In the genomic region with DNA sequence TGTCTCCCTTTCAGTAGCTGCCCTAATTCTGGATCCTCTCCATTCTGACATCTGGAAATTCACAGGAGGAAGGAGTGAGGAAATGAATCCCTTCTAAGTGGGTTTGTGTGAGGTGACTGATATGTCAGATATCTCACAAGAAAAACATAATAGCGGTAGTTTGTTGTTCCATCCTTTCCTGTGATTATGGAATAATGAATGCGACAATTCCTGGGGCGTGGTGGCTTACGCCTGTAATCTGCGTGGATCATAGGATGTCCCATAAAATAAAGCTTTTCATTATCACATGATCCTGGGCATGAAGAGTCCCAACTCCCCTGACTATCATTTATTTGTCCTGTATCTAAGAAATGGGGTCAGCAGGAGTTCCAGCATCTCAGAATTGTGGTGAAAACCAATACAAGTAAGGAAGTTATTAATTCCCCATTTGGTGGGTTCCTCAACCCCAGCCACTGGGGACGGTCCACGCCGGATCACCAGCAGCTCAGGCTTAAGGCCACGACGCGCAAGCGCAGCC, we compare ENCODE assay signal across 8 cellular contexts. TPM values are rescaled to one million over a fixed set of nuclear protein-coding genes. Genes with fewer than 3 reads are reported as not detected.
DNase-seq lines count a peak whose midpoint lies in the region; ATAC-seq and TF ChIP-seq lines count a peak whose summit lies in the region.

No MANE protein-coding gene starts in this region.

- DNase-seq in HCT116 (ENCODE audit: low read depth, low spot score) = no peak
- no peak for DNase-seq in WTC11 (ENCODE audit: low spot score)
- DNase-seq in left ventricle myocardium superior = no peak
- DNase-seq in stimulated activated CD4-positive, alpha-beta T cell treated with anti-CD3 and anti-CD28 coated beads, Interleukin-1b, Interleukin-23, amount 100 ng/mL, for 48 hours = no peak
- no peak for DNase-seq in A172 (ENCODE audit: low spot score)
- no peak for DNase-seq in DMS153 (lab: John Stamatoyannopoulos, UW)
- DNase-seq in RKO (ENCODE audit: low spot score) = no peak

- TF ChIP-seq RAD21 in HCT116 (IDR thresholded peaks at IDR 0.05; ENCODE audit: low read depth) = no peak

- POLR2A ChIA-PET in HCT116 (lab: Charles Lee) (interaction anchor here (0.5 to 1.1 kb wide), 12 partner anchors 8 to 520 kb away, joined by 3 to 10 read pairs (median 4); partner anchors contain the start of genes CAMLG and PCBD2), WTC11 (lab: Charles Lee) (interaction anchor here (1.0 to 1.3 kb wide), 4 partner anchors 11 to 107 kb away, joined by 3 to 4 read pairs (median 4); partner anchors contain the start of genes CAMLG, PCBD2 and TXNDC15)

- H3K79me2 ChIP-seq in HCT116 (ENCODE audit: insufficient read depth, low read length) = peaks cover 44% of the 10 kb centered on the region

- H4K20me1 ChIP-seq in HCT116 (ENCODE audit: insufficient read depth) = no peaks in the 10 kb centered on the region

- H3K27ac Mint-ChIP-seq in WTC11 = peak overlapping the region; percentile 65

- H3K4me3 ChIP-seq in HCT116 (replicated peaks in 1 of 2; ENCODE audit: low read depth in 1 of 2, low read length in 2 of 2) (peak overlapping the region; percentile 28 to 96), skeletal muscle tissue (ENCODE audit: low read length in 3 of 3) (peak overlapping the region; percentile 76 to 86 (median 79))

- no peaks in the 10 kb centered on the region for H3K9me3 ChIP-seq in HCT116 (ENCODE audit: control insufficient read depth in 1 of 2, insufficient read depth in 1 of 2, low read depth in 1 of 2, low read length in 2 of 2)
- no peaks in the 10 kb centered on the region for H3K9me3 ChIP-seq in skeletal muscle tissue (ENCODE audit: control insufficient read depth in 3 of 3, low read length in 3 of 3)

- H3K36me3 Mint-ChIP-seq in WTC11 = peaks cover 13% of the 10 kb centered on the region

- CTCF ChIA-PET in HCT116 (lab: Charles Lee) = interaction anchor here (1.1 kb wide), 1 partner anchor 59 kb away, joined by 7 read pairs; the partner anchor contains the start of gene PCBD2
- CTCF ChIA-PET in WTC11 (lab: Charles Lee) = interaction anchor here (0.5 to 1.3 kb wide), 2 partner anchors 59 to 84 kb away, joined by 6 to 13 read pairs; partner anchors contain the start of gene PCBD2

- peak; percentile 7 for ATAC-seq in HCT116
- no peak for ATAC-seq in WTC11
- ATAC-seq in left ventricle myocardium superior = peak; percentile 3

- H3K27me3 ChIP-seq in HCT116 (ENCODE audit: insufficient read depth, low read length) = no peaks in the 10 kb centered on the region
- H3K27me3 ChIP-seq in skeletal muscle tissue (ENCODE audit: control insufficient read depth in 3 of 3, insufficient read depth in 3 of 3, low read length in 3 of 3) = no peaks in the 10 kb centered on the region

- H3K9me3 Mint-ChIP-seq in WTC11 = no peaks in the 10 kb centered on the region

- H3K27me3 Mint-ChIP-seq in WTC11 (ENCODE audit: low read depth) = no peaks in the 10 kb centered on the region

- peak overlapping the region; percentile 98 for H3K9ac ChIP-seq in HCT116 (ENCODE audit: low read length)
- H3K9ac ChIP-seq in skeletal muscle tissue (ENCODE audit: low read depth in 1 of 3, low read length in 3 of 3) = peak overlapping the region; percentile 94 to 95 (median 94)

- TF ChIP-seq CTCF in HCT116 (IDR thresholded peaks at IDR 0.05 in 2 of 3, conservative IDR thresholded peaks at IDR 0.05 in 1 of 3; ENCODE audit: borderline replicate concordance in 1 of 3, insufficient read depth in 1 of 3, low read depth in 2 of 3, low read length in 2 of 3) (no peak), WTC11 (IDR thresholded peaks at IDR 0.05) (no peak)

- H3K4me1 ChIP-seq in HCT116 (ENCODE audit: control insufficient read depth in 1 of 2, insufficient read depth in 2 of 2, low read length in 2 of 2) (peaks cover 33 to 50% of the 10 kb centered on the region in 2 experiments), skeletal muscle tissue (ENCODE audit: control insufficient read depth in 3 of 3, insufficient read depth in 3 of 3, low read length in 3 of 3) (peaks cover 18 to 20% (median 20%) of the 10 kb centered on the region in 3 donors)

- intact Hi-C loops in HCT116 (cut with micrococcal nuclease) = no loop called here
- intact Hi-C loops in left ventricle myocardium superior (cut with micrococcal nuclease) = no loop called here

- TSS peak; percentile 97 for BruUV-seq in HCT116 (replicated peaks; lab: Mats Ljungman, UMichigan)

- H3K4me1 Mint-ChIP-seq in WTC11 = peaks cover 14% of the 10 kb centered on the region

- peak overlapping the region; percentile 87 for H3K4me3 Mint-ChIP-seq in WTC11

- peak overlapping the region; percentile 74 for H3K4me2 ChIP-seq in HCT116 (ENCODE audit: low read length)

- H3K27ac ChIP-seq in HCT116 (ENCODE audit: low read depth, low read length) (peak overlapping the region; percentile 93), skeletal muscle tissue (ENCODE audit: low read depth, low read length) (peak overlapping the region; percentile 92)

- H2AFZ ChIP-seq in HCT116 (ENCODE audit: low read depth, low read length, poor library complexity, severe bottlenecking) = no peak overlapping the region

- H3K9me2 ChIP-seq in HCT116 (ENCODE audit: insufficient read depth) = no peaks in the 10 kb centered on the region

- no peak for TF ChIP-seq POLR2A in HCT116 (IDR thresholded peaks at IDR 0.05; ENCODE audit: borderline replicate concordance, extremely low read depth, insufficient read depth, insufficient read length)

- H3K36me3 ChIP-seq in HCT116 (ENCODE audit: control insufficient read depth in 1 of 2, insufficient read depth in 2 of 2, low read length in 2 of 2) = peaks cover under 1 to 5% of the 10 kb centered on the region in 2 experiments; a peak in 1 of 4 replicates
- H3K36me3 ChIP-seq in skeletal muscle tissue (ENCODE audit: control insufficient read depth in 3 of 3, insufficient read depth in 3 of 3, low read length in 3 of 3) = peaks cover 0 to under 1% (median 0%) of the 10 kb centered on the region in 3 donors

- RAD21 ChIA-PET in HCT116 (lab: Charles Lee; ENCODE audit: low non-redundant PET in 1 of 2, low total read pairs in 2 of 2, uncharacterized antibody in 2 of 2, unreplicated experiment in 2 of 2) = no interaction called here

TF ChIP-seq in HCT116, 20 proteins besides CTCF, POLR2A, EP300 and RAD21:
- TF ChIP-seq CBX3 (IDR thresholded peaks at IDR 0.05; ENCODE audit: low read depth) (no peak), TCF7L2 (IDR thresholded peaks at IDR 0.05; ENCODE audit: borderline replicate concordance, extremely low read depth, insufficient read depth, insufficient read length) (no peak), MAX (IDR thresholded peaks at IDR 0.05) (no peak)

TF ChIP-seq in WTC11, 78 proteins besides CTCF, POLR2A, EP300 and RAD21 (continues in another document):
- no peak for TF ChIP-seq FOXK1 (CRISPR knock-in tag; IDR thresholded peaks at IDR 0.05)
- TF ChIP-seq, protein P1, sequence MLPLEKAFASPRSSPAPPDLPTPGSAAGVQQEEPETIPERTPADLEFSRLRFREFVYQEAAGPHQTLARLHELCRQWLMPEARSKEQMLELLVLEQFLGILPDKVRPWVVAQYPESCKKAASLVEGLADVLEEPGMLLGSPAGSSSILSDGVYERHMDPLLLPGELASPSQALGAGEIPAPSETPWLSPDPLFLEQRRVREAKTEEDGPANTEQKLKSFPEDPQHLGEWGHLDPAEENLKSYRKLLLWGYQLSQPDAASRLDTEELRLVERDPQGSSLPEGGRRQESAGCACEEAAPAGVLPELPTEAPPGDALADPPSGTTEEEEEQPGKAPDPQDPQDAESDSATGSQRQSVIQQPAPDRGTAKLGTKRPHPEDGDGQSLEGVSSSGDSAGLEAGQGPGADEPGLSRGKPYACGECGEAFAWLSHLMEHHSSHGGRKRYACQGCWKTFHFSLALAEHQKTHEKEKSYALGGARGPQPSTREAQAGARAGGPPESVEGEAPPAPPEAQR (CRISPR knock-in tag; IDR thresholded peaks at IDR 0.05) = no peak
- TF ChIP-seq, protein P2, sequence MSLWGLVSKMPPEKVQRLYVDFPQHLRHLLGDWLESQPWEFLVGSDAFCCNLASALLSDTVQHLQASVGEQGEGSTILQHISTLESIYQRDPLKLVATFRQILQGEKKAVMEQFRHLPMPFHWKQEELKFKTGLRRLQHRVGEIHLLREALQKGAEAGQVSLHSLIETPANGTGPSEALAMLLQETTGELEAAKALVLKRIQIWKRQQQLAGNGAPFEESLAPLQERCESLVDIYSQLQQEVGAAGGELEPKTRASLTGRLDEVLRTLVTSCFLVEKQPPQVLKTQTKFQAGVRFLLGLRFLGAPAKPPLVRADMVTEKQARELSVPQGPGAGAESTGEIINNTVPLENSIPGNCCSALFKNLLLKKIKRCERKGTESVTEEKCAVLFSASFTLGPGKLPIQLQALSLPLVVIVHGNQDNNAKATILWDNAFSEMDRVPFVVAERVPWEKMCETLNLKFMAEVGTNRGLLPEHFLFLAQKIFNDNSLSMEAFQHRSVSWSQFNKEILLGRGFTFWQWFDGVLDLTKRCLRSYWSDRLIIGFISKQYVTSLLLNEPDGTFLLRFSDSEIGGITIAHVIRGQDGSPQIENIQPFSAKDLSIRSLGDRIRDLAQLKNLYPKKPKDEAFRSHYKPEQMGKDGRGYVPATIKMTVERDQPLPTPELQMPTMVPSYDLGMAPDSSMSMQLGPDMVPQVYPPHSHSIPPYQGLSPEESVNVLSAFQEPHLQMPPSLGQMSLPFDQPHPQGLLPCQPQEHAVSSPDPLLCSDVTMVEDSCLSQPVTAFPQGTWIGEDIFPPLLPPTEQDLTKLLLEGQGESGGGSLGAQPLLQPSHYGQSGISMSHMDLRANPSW (CRISPR knock-in tag; conservative IDR thresholded peaks at IDR 0.05; ENCODE audit: low read depth) = no peak
- TF ChIP-seq JUN (CRISPR knock-in tag; IDR thresholded peaks at IDR 0.05) = no peak

RNA-seq across cellular contexts. Expression of gene C5orf24, which starts 0.4 kb away (rescaled TPM):
- 46.9 TPM for total RNA-seq in HCT116 (2021; ENCODE audit: unreplicated experiment)
- 15.8 and 24.7 TPM in 2 replicates for polyA plus RNA-seq in HCT116 (2012)
- total RNA-seq in WTC11 (2021) = 15.7 to 21.2 TPM (median 20.6 TPM) in 3 replicates
- 25.6 TPM for total RNA-seq in left ventricle myocardium superior
- total RNA-seq in skeletal muscle tissue = 31.3 TPM
- total RNA-seq in A172 (2014; rRNA removed; shearing (Covaris generic)) = 48.6 and 56.3 TPM in 2 replicates

RNA-seq across cellular contexts. Expression of gene TXNDC15, which starts 28.8 kb away (rescaled TPM):
- 17.8 TPM for total RNA-seq in HCT116 (2021; ENCODE audit: unreplicated experiment)
- polyA plus RNA-seq in HCT116 (2012) = 16.7 and 18.4 TPM in 2 replicates
- 26.1 to 28.7 TPM (median 26.1 TPM) in 3 replicates for total RNA-seq in WTC11 (2021)
- total RNA-seq in left ventricle myocardium superior = 46.5 TPM
- 75.2 TPM for total RNA-seq in skeletal muscle tissue
- total RNA-seq in A172 (2014; rRNA removed; shearing (Covaris generic)) = 109 and 130 TPM in 2 replicates

RNA-seq across cellular contexts. Expression of gene PCBD2, which starts 59.5 kb away (rescaled TPM):
- 10.9 TPM for total RNA-seq in HCT116 (2021; ENCODE audit: unreplicated experiment)
- 5.0 and 8.9 TPM in 2 replicates for polyA plus RNA-seq in HCT116 (2012)
- 9.9 to 12.8 TPM (median 9.9 TPM) in 3 replicates for total RNA-seq in WTC11 (2021)
- 25.1 TPM for total RNA-seq in left ventricle myocardium superior
- 7.3 TPM for total RNA-seq in skeletal muscle tissue
- 5.5 and 6.0 TPM in 2 replicates for total RNA-seq in A172 (2014; rRNA removed; shearing (Covaris generic))
